In the genomic region with DNA sequence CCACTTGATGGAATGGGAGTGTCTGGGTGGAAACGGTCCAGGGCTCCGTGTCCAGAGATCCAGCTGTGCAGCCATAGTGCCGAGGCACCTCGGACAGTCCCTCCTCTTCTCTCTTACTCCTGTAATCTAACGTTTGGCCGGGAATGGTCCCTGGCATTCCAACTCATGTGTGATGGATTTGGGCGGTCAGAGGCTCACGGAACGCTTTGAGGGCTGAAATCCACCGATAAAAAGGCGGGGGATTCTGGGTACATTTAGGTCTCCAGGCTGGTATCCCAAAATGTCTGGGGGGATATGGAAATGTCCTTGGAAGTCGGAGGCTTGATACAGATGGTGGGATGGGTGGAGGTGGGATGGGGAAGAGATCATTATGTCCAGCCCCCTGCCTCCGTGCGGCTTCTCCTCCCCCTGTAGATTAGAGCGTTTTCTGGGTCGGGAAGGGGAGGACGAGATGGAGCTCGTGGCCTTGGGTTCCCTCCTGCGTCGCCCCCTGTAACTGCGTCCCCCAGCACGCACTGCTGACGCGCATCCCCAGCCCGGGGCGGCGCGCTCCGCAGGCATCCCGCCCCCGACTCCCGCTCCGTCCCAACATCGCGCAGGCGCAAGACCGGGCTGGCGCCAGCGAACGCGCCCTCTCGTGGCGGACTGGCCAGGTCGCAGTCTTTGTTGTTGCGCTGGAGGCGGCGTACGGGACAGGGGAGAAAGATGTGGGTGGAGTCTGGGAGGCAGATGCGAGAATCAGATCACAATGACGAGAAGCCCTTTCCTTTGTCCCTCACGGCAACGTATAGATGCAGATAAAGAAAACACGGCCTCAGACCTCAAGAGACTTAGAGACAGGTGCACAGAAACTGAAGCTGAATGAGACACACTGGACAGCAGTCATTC, we compare ENCODE assay signal across 8 cellular contexts. TPM values are rescaled to one million over a fixed set of nuclear protein-coding genes. Genes with fewer than 3 reads are reported as not detected.
DNase-seq lines count a peak whose midpoint lies in the region; ATAC-seq, FAIRE-seq and TF ChIP-seq lines count a peak whose summit lies in the region.

No MANE protein-coding gene starts in this region.

- DNase-seq in AG08396 (ENCODE audit: low spot score) (peak; percentile 99), NCI-H345 (lab: John Stamatoyannopoulos, UW) (peak; percentile 95), activated B cell treated with CpG ODN at 0.5 μM for 24 hours (peak; percentile 89), caudate nucleus (lab: John Stamatoyannopoulos, UW) (peak in 57 of 61 donors; percentile 49 to 96 (median 86)), kidney (peak; percentile 96)
- DNase-seq in stimulated activated CD4-positive, alpha-beta T cell treated with anti-CD3 and anti-CD28 coated beads, Interleukin-12 subunit alpha, Interleukin-12 subunit beta, amount 100 ng/mL, for 48 hours (ENCODE audit: low read depth in 2 of 3, low spot score in 1 of 3), result peak; percentile 92 to 93 (median 92)

- H3K4me1 Mint-ChIP-seq in activated B cell treated with CpG ODN at 0.5 μM for 24 hours, result peaks cover 48% of the 10 kb centered on the region

- no peaks in the 10 kb centered on the region for H3K9me3 Mint-ChIP-seq in activated B cell treated with CpG ODN at 0.5 μM for 24 hours

- peak overlapping the region; percentile 46 to 65 for H3K4me3 ChIP-seq in kidney (ENCODE audit: low read length in 2 of 2)

- POLR2A ChIA-PET in activated B cell treated with CpG ODN at 0.5 μM for 24 hours (lab: Charles Lee), result interaction anchor here (0.6 to 2.8 kb wide), 5 partner anchors 10 to 68 kb away, joined by 4 to 61 read pairs (median 18); partner anchors contain the start of gene PPP1R9B

- no peak for FAIRE-seq in kidney (lab: Jason Lieb, UNC)

- H3K27me3 Mint-ChIP-seq in activated B cell treated with CpG ODN at 0.5 μM for 24 hours, result no peaks in the 10 kb centered on the region

- H3K9me3 ChIP-seq in kidney (ENCODE audit: control insufficient read depth in 1 of 2, low read length in 2 of 2), result no peaks in the 10 kb centered on the region

- TF ChIP-seq CTCF in activated B cell treated with CpG ODN at 0.5 μM for 24 hours (IDR thresholded peaks at IDR 0.05), result peak; percentile 68
- peak; percentile 99 for TF ChIP-seq CTCF in kidney (IDR thresholded peaks at IDR 0.05; ENCODE audit: borderline replicate concordance, extremely low read depth, insufficient read depth)

- no peaks in the 10 kb centered on the region for H3K36me3 Mint-ChIP-seq in activated B cell treated with CpG ODN at 0.5 μM for 24 hours (ENCODE audit: low read depth)

- peak overlapping the region; percentile 41 to 53 for H3K9ac ChIP-seq in kidney (ENCODE audit: low read length in 2 of 2)

- H3K27ac ChIP-seq in caudate nucleus (ENCODE audit: low read depth, low read length) (peak overlapping the region; percentile 71), kidney (ENCODE audit: low read depth in 2 of 2, low read length in 2 of 2) (peak overlapping the region in 1 of 2 donors; percentile 40)

- H3K4me3 Mint-ChIP-seq in activated B cell treated with CpG ODN at 0.5 μM for 24 hours, result peak overlapping the region; percentile 73

- ATAC-seq in GM18907 (IDR thresholded peaks at IDR 0.05; ENCODE audit: unreplicated experiment), result peak; percentile 81
- peak; percentile 92 for ATAC-seq in HG03175 (IDR thresholded peaks at IDR 0.05; ENCODE audit: unreplicated experiment)
- peak; percentile 95 for ATAC-seq in activated B cell treated with CpG ODN at 0.5 μM for 24 hours (ENCODE audit: low read depth)

- H3K27ac Mint-ChIP-seq in activated B cell treated with CpG ODN at 0.5 μM for 24 hours, result peak overlapping the region; percentile 42

- H3K36me3 ChIP-seq in kidney (ENCODE audit: control insufficient read depth in 1 of 2, insufficient read depth in 2 of 2, low read length in 2 of 2), result no peaks in the 10 kb centered on the region

- intact Hi-C loops in activated B cell treated with CpG ODN at 0.5 μM for 24 hours (cut with micrococcal nuclease), result loop anchor here (1.0 to 10.0 kb wide), 5 partner anchors 13 to 136 kb away; no protein-coding TSS in a partner anchor
- intact Hi-C loops in kidney (cut with DNase I), result no loop called here

- H3K4me1 ChIP-seq in kidney (ENCODE audit: control insufficient read depth in 1 of 2, insufficient read depth in 1 of 2, low read depth in 1 of 2, low read length in 2 of 2), result peaks cover 6 to 9% of the 10 kb centered on the region in 2 donors

- CTCF ChIA-PET in activated B cell treated with CpG ODN at 0.5 μM for 24 hours (lab: Charles Lee), result interaction anchor here (1.0 to 2.8 kb wide), 14 partner anchors 9 to 164 kb away, joined by 3 to 64 read pairs (median 10); partner anchors contain the start of genes PDK2, PPP1R9B and SAMD14

RNA-seq across cellular contexts. Expression of gene SGCA, which starts 4.5 kb away (rescaled TPM):
- total RNA-seq in activated B cell treated with CpG ODN at 0.5 μM for 24 hours (1.7 and 2.2 TPM in 2 replicates), kidney (4.2 TPM)
- 5.5 TPM for polyA plus RNA-seq in kidney (ENCODE audit: insufficient read depth, low read depth, low replicate concordance)

RNA-seq across cellular contexts. Expression of gene PPP1R9B, which starts 10.8 kb away (rescaled TPM):
- total RNA-seq in activated B cell treated with CpG ODN at 0.5 μM for 24 hours (300 and 313 TPM in 2 replicates), kidney (64.4 TPM)
- 17.1 TPM for polyA plus RNA-seq in kidney (ENCODE audit: insufficient read depth, low read depth, low replicate concordance)

RNA-seq across cellular contexts. Expression of gene SAMD14, which starts 31.3 kb away (rescaled TPM):
- total RNA-seq in activated B cell treated with CpG ODN at 0.5 μM for 24 hours (4.7 and 4.9 TPM in 2 replicates), kidney (5.0 TPM)
- 3.7 TPM for polyA plus RNA-seq in kidney (ENCODE audit: insufficient read depth, low read depth, low replicate concordance)

RNA-seq across cellular contexts. Expression of gene COL1A1, which starts 40.2 kb away (rescaled TPM):
- total RNA-seq in activated B cell treated with CpG ODN at 0.5 μM for 24 hours, result 8.8 and 9.2 TPM in 2 replicates
- total RNA-seq in kidney, result 142 TPM
- polyA plus RNA-seq in kidney (ENCODE audit: insufficient read depth, low read depth, low replicate concordance), result 9.2 TPM
